ENCODE assay signal across 1 cellular context in genomic region chr9:33250458-33250995, GRCh38.
TF ChIP-seq lines count a peak whose summit lies in the region.

No MANE protein-coding gene starts in this region.

TF ChIP-seq in HepG2, 621 proteins besides CTCF, POLR2A, EP300 and RAD21:
- TF ChIP-seq RBM22 (optimal IDR thresholded peaks at IDR 0.05; ENCODE audit: low read length) (peak; percentile 45), NCOA1 (CRISPR knock-in tag; IDR thresholded peaks at IDR 0.05) (no peak), ZNF292 (CRISPR knock-in tag; IDR thresholded peaks at IDR 0.05; ENCODE audit: borderline replicate concordance, low read depth) (no peak)
